Comparison of ENCODE assay signal across 27 cellular contexts in the genomic region with DNA sequence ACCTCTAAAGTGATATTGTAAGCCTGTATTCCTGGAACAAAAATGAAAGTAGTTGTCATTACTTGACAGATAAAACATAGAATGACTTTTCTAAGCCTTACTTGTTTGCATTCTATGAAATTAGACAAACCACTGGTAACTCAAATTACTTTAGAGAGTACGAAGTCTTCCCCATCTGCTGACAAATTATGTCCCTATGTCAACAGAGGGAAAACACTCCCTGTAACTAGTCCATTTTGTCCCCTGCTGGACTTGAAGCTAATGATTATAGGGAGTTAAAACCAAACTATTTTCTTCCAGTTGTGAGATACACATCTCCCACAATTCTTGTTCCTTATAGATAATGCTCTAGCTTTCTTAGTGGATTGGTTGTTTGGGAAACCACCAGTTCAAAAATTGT. TPM values are rescaled to one million over a fixed set of nuclear protein-coding genes. Genes with fewer than 3 reads are reported as not detected.
"Had no signal": no experiment of that assay in that cellular context is flagged by ENCODE, and none has a peak within 500 bp of the region (broad histone marks: within the 10 kb centered on the region; RNA-seq: fewer than 3 reads in every experiment).

No MANE protein-coding gene starts in this region.

- H3K27me3 ChIP-seq: esophagus muscularis mucosa, gastroesophageal sphincter, left lung, neural progenitor cell, thyroid gland, upper lobe of left lung, vagina had no signal

- FAIRE-seq: bronchial epithelial cell, TTC549 had no signal

- H3K36me3 ChIP-seq: esophagus muscularis mucosa, gastroesophageal sphincter, left lung, neural progenitor cell, thyroid gland, upper lobe of left lung, vagina had no signal

- H3K9ac ChIP-seq: neural progenitor cell had no signal

- H3K4me1 ChIP-seq: gastroesophageal sphincter, left lung, neural progenitor cell, thyroid gland, vagina had no signal

- H3K4me3 ChIP-seq: esophagus muscularis mucosa, gastroesophageal sphincter, left lung, lung, neural progenitor cell, thyroid gland, upper lobe of left lung, vagina had no signal

- H3K9me3 ChIP-seq: esophagus muscularis mucosa, gastroesophageal sphincter, left lung, thyroid gland, upper lobe of left lung, vagina had no signal

- DNase-seq: activated CD4-positive, alpha-beta T cell treated with anti-CD3 and anti-CD28 coated beads for 4 hours; activated CD4-positive, alpha-beta T cell treated with anti-CD3 and anti-CD28 coated beads, Interleukin-2, amount 50 U/mL, for 4 hours; activated naive CD4-positive, alpha-beta T cell; activated T-cell treated with anti-CD3 and anti-CD28 coated beads for 4 hours; activated T-cell treated with anti-CD3 and anti-CD28 coated beads, Interleukin-2, amount 50 U/mL, for 72 hours; anterior cingulate cortex; head of caudate nucleus; left lung; mesendoderm; natural killer cell; occipital lobe; posterior cingulate gyrus; right cardiac atrium; stimulated activated CD4-positive, alpha-beta T cell treated with anti-CD3 and anti-CD28 coated beads, Interleukin-4, amount 100 ng/mL, for 24 hours; stimulated activated naive CD8-positive, alpha-beta T cell treated with anti-CD3 and anti-CD28 coated beads, Interleukin-15, amount 100 ng/mL, for 72 hours; substantia nigra; T-helper 9 cell; thyroid gland; upper lobe of left lung had no signal

- H3K27ac ChIP-seq: esophagus muscularis mucosa, gastroesophageal sphincter, left lung, neural progenitor cell, thyroid gland, upper lobe of left lung, vagina, VCaP had no signal

- H2AFZ ChIP-seq: neural progenitor cell had no signal

- H3K4me2 ChIP-seq: neural progenitor cell had no signal

RNA-seq across cellular contexts. Expression of a gene that starts 39.6 kb away (rescaled TPM):
- total RNA-seq: bronchial epithelial cell had no signal
